Comparison of ENCODE assay signal across 9 cellular contexts in genomic region chr9:92728831-92729734, GRCh38. TPM values are rescaled to one million over a fixed set of nuclear protein-coding genes. Genes with fewer than 3 reads are reported as not detected.
DNase-seq lines count a peak whose midpoint lies in the region; ATAC-seq lines count a peak whose summit lies in the region.
"Had no signal": no experiment of that assay in that cellular context is flagged by ENCODE, and none has a peak within 500 bp of the region (broad histone marks: within the 10 kb centered on the region; RNA-seq: fewer than 3 reads in every experiment).

No MANE protein-coding gene starts in this region.

- intact Hi-C loops in aorta (cut with DNase I): loop anchor here in 1 of 2 donors (2.0 kb wide), 1 partner anchor 46 kb away; no protein-coding TSS in a partner anchor

- no peaks in the 10 kb centered on the region for H3K27me3 ChIP-seq in aorta (ENCODE audit: control insufficient read depth in 1 of 2, insufficient read depth in 2 of 2, low read length in 1 of 2)
- H3K27me3 ChIP-seq: ascending aorta had no signal

- H3K4me1 ChIP-seq in aorta (ENCODE audit: control insufficient read depth in 1 of 2, insufficient read depth in 2 of 2, low read length in 2 of 2): no peaks in the 10 kb centered on the region
- H3K4me1 ChIP-seq: ascending aorta had no signal

- no peak overlapping the region for H3K27ac ChIP-seq in aorta (ENCODE audit: low read depth in 1 of 2, low read length in 2 of 2)
- H3K27ac ChIP-seq: ascending aorta had no signal

- WGBS in aorta, 2 donors: 82 to 86% methylated on average over 22 of the region's 22 CpGs

- no peak overlapping the region for H3K4me3 ChIP-seq in aorta (ENCODE audit: low read length in 2 of 2)
- H3K4me3 ChIP-seq: ascending aorta had no signal

- H3K9me3 ChIP-seq in aorta (ENCODE audit: control insufficient read depth, low read length): no peaks in the 10 kb centered on the region
- H3K9me3 ChIP-seq: ascending aorta had no signal

- DNase-seq in Ammon's horn (ENCODE audit: low spot score) (peak; percentile 78), SK-MEL-5 (ENCODE audit: low read depth, low spot score) (peak; percentile 52), hippocampal formation (lab: John Stamatoyannopoulos, UW) (peak; percentile 11 to 48), aorta (peak; percentile 52 to 66), NCI-H2029 treated with DMSO at 0.1 percent for 48 hours (lab: John Stamatoyannopoulos, UW) (no peak), NK-92 (lab: John Stamatoyannopoulos, UW; ENCODE audit: unreplicated experiment) (no peak)

- in situ Hi-C loops in SK-MEL-5 (cut with HindIII; ENCODE audit: low pct_unique_long_range_greater_than_20kb, low sequenced_read_pairs): no loop called here

- no peaks in the 10 kb centered on the region for H3K36me3 ChIP-seq in aorta (ENCODE audit: control insufficient read depth in 1 of 2, insufficient read depth in 2 of 2, low read length in 1 of 2)

- ATAC-seq in GM19023 (IDR thresholded peaks at IDR 0.05; ENCODE audit: unreplicated experiment) (peak; percentile 80), HG03095 (IDR thresholded peaks at IDR 0.05; ENCODE audit: unreplicated experiment) (peak; percentile 84), aorta (ENCODE audit: low FRiP score) (no peak)

RNA-seq across cellular contexts. Expression of gene BICD2, which starts 35.5 kb away (rescaled TPM):
- total RNA-seq in SK-MEL-5 (2014; rRNA removed; shearing (Covaris generic)): 39.2 and 43.1 TPM in 2 replicates
- polyA plus RNA-seq in SK-MEL-5 (2015; cell fraction: cytosol; rRNA removed): 39.7 and 45.4 TPM in 2 replicates
- polyA plus RNA-seq in SK-MEL-5 (2015; cell fraction: nucleus; rRNA removed): 24.2 and 31.5 TPM in 2 replicates
- 10 to 100 TPM; 32.4 to 37.2 TPM for total RNA-seq in aorta
- polyA plus RNA-seq in aorta: 10 to 100 TPM in 1 of 2 donors, 1 to 10 TPM in 1; 8.9 to 16.1 TPM

RNA-seq across cellular contexts. Expression of gene IPPK, which starts 59.2 kb away (rescaled TPM):
- 14.8 and 17.9 TPM in 2 replicates for total RNA-seq in SK-MEL-5 (2014; rRNA removed; shearing (Covaris generic))
- 10.6 and 18.8 TPM in 2 replicates for polyA plus RNA-seq in SK-MEL-5 (2015; cell fraction: cytosol; rRNA removed)
- polyA plus RNA-seq in SK-MEL-5 (2015; cell fraction: nucleus; rRNA removed): 20.2 and 21.1 TPM in 2 replicates
- total RNA-seq in aorta: 10 to 100 TPM in 1 of 2 donors, 1 to 10 TPM in 1; 7.6 to 12.1 TPM
- polyA plus RNA-seq in aorta: 1 to 10 TPM; 2.5 to 6.0 TPM

Comparison
In these comparisons a context has a peak if more than half of its experiments do, and no peak if none do; other contexts are left out.
1. DNase-seq: peak in Ammon's horn (single experiment), SK-MEL-5 (single experiment), hippocampal formation (2 of 2) and aorta (2 of 2); none in NCI-H2029 treated with DMSO at 0.1 percent for 48 hours (single experiment) and NK-92 (single experiment).